ENCODE assay signal across 8 cellular contexts in the genomic region with DNA sequence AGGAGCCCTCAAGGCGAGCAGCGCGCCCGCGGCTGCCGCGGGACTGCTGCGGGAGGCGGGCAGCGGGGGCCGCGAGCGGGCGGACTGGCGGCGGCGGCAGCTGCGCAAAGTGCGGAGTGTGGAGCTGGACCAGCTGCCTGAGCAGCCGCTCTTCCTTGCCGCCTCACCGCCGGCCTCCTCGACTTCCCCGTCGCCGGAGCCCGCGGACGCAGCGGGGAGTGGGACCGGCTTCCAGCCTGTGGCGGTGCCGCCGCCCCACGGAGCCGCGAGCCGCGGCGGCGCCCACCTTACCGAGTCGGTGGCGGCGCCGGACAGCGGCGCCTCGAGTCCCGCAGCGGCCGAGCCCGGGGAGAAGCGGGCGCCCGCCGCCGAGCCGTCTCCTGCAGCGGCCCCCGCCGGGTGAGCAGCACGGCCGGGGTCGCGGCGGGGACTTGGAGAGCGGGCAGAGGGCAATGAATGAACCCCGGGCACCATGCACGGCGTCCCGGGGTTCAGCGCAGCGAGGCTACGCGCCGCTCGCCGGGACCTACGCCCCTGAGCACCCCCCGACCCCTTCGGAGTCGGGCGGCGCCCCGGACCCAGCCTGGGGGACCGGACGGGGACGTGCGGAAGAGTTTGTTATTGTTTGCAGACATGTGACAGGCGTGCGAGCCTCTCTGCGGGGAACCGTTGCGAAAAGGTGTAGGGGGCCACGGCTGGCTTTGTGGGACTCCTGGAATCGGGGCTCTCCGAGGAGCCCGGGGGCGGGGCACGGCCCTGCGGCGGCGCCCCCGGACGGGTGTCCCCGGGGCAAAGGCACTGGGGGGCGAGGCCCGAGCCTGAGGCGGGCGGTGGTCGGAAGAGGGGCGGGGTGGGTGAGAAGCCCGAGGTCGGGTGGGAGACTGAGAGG. TPM values are rescaled to one million over a fixed set of nuclear protein-coding genes. Genes with fewer than 3 reads are reported as not detected.
DNase-seq lines count a peak whose midpoint lies in the region; ATAC-seq lines count a peak whose summit lies in the region.

No MANE protein-coding gene starts in this region.

- CTCF ChIA-PET in activated CD4-positive, alpha-beta T cell treated with anti-CD3 and anti-CD28 coated beads, Interleukin-2, amount 10 ng/mL, durations not matched to agents 7 days and 5 days (lab: Charles Lee) = no interaction called here

- peak overlapping the region; percentile 66 for H3K4me3 ChIP-seq in Jurkat, Clone E6-1 (ENCODE audit: low read length)
- H3K4me3 ChIP-seq in stomach smooth muscle (ENCODE audit: low read length in 2 of 2) = peak overlapping the region; percentile 84 to 97

- H3K27me3 Mint-ChIP-seq in activated CD4-positive, alpha-beta T cell treated with anti-CD3 and anti-CD28 coated beads, Interleukin-2, amount 10 ng/mL, durations not matched to agents 7 days and 5 days = no peaks in the 10 kb centered on the region

- peak overlapping the region; percentile 90 for H3K27ac Mint-ChIP-seq in activated CD4-positive, alpha-beta T cell treated with anti-CD3 and anti-CD28 coated beads, Interleukin-2, amount 10 ng/mL, durations not matched to agents 7 days and 5 days

- peak overlapping the region; percentile 88 for H3K4me3 Mint-ChIP-seq in activated CD4-positive, alpha-beta T cell treated with anti-CD3 and anti-CD28 coated beads, Interleukin-2, amount 10 ng/mL, durations not matched to agents 7 days and 5 days

- H3K27ac ChIP-seq in stomach smooth muscle (ENCODE audit: low read length) = no peak overlapping the region

- H3K9me3 ChIP-seq in stomach smooth muscle (ENCODE audit: control insufficient read depth in 2 of 2, low read length in 2 of 2) = no peaks in the 10 kb centered on the region

- H3K36me3 Mint-ChIP-seq in activated CD4-positive, alpha-beta T cell treated with anti-CD3 and anti-CD28 coated beads, Interleukin-2, amount 10 ng/mL, durations not matched to agents 7 days and 5 days (ENCODE audit: low read depth) = peaks cover 27% of the 10 kb centered on the region

- POLR2A ChIA-PET in activated CD4-positive, alpha-beta T cell treated with anti-CD3 and anti-CD28 coated beads, Interleukin-2, amount 10 ng/mL, durations not matched to agents 7 days and 5 days (lab: Charles Lee) = interaction anchor here (0.6 kb wide), 1 partner anchor 488 kb away, joined by 3 read pairs; no protein-coding TSS in a partner anchor

- ATAC-seq in GM21737 (IDR thresholded peaks at IDR 0.05; ENCODE audit: unreplicated experiment) = peak; percentile 30

- DNase-seq in G401 (ENCODE audit: low spot score) (peak; percentile 61), midbrain (lab: John Stamatoyannopoulos, UW) (peak; percentile 58), NCI-H1930 (lab: John Stamatoyannopoulos, UW) (no peak)
- no peak for DNase-seq in Jurkat, Clone E6-1 (ENCODE audit: low read depth, low spot score)
- peak; percentile 55 for DNase-seq in activated CD4-positive, alpha-beta T cell treated with anti-CD3 and anti-CD28 coated beads, Interleukin-2, amount 10 ng/mL, durations not matched to agents 7 days and 5 days
- DNase-seq in effector CD4-positive, alpha-beta T cell = peak; percentile 17

- H3K27me3 ChIP-seq in stomach smooth muscle (ENCODE audit: control insufficient read depth in 1 of 2, insufficient read depth in 2 of 2, low read length in 2 of 2) = no peaks in the 10 kb centered on the region

- in situ Hi-C loops in G401 (cut with HindIII; ENCODE audit: low sequenced_read_pairs) = no loop called here

- H3K36me3 ChIP-seq in stomach smooth muscle (ENCODE audit: control insufficient read depth in 2 of 2, insufficient read depth in 2 of 2, low read length in 2 of 2) = no peaks in the 10 kb centered on the region

- H3K4me1 Mint-ChIP-seq in activated CD4-positive, alpha-beta T cell treated with anti-CD3 and anti-CD28 coated beads, Interleukin-2, amount 10 ng/mL, durations not matched to agents 7 days and 5 days = peaks cover 48% of the 10 kb centered on the region

- H3K4me1 ChIP-seq in stomach smooth muscle (ENCODE audit: control insufficient read depth, insufficient read depth, low read length) = peaks cover 3% of the 10 kb centered on the region

- H3K9me3 Mint-ChIP-seq in activated CD4-positive, alpha-beta T cell treated with anti-CD3 and anti-CD28 coated beads, Interleukin-2, amount 10 ng/mL, durations not matched to agents 7 days and 5 days = no peaks in the 10 kb centered on the region

- H3K9ac ChIP-seq in stomach smooth muscle (ENCODE audit: low read length in 2 of 2) = peak overlapping the region; percentile 29 to 64

RNA-seq across cellular contexts. Expression of a gene that starts 0.6 kb away (rescaled TPM):
- total RNA-seq in G401 (2014; rRNA removed; shearing (Covaris generic)) = 2.8 and 6.8 TPM in 2 replicates
- polyA plus RNA-seq in Jurkat, Clone E6-1 (2012; ENCODE audit: insufficient read depth, insufficient read length) = 6.2 TPM
- 10 to 100 TPM; 59.9 to 63.9 TPM for total RNA-seq in activated CD4-positive, alpha-beta T cell treated with anti-CD3 and anti-CD28 coated beads, Interleukin-2, amount 10 ng/mL, durations not matched to agents 7 days and 5 days

Comparison
In these comparisons a context has a peak if more than half of its experiments do, and no peak if none do; other contexts are left out.
1. DNase-seq: peak in G401 (single experiment), activated CD4-positive, alpha-beta T cell treated with anti-CD3 and anti-CD28 coated beads, Interleukin-2, amount 10 ng/mL, durations not matched to agents 7 days and 5 days (single experiment), effector CD4-positive, alpha-beta T cell (single experiment) and midbrain (single experiment); none in Jurkat, Clone E6-1 (single experiment) and NCI-H1930 (0 of 2).